In genomic region chr2:169509230-169509917, GRCh38 we compare ENCODE assay signal across 13 cellular contexts. TPM values are rescaled to one million over a fixed set of nuclear protein-coding genes. Genes with fewer than 3 reads are reported as not detected.
DNase-seq lines count a peak whose midpoint lies in the region; TF ChIP-seq lines count a peak whose summit lies in the region.
"Had no signal": no experiment of that assay in that cellular context is flagged by ENCODE, and none has a peak within 500 bp of the region (broad histone marks: within the 10 kb centered on the region; RNA-seq: fewer than 3 reads in every experiment).

Gene KLHL41, plus strand, starts transcription at chr2:169509702. Its CDS starts 77 bp downstream, at chr2:169509779.

- H3K27ac ChIP-seq in A673 (ENCODE audit: low read depth, low read length, poor library complexity, severe bottlenecking) (no peak within 1 kb of the TSS), transverse colon (no peak within 1 kb of the TSS)

- no peaks in the 10 kb centered on the region for H3K9me3 ChIP-seq in A673 (ENCODE audit: low read depth, low read length, poor library complexity, severe bottlenecking)
- H3K9me3 ChIP-seq in transverse colon = no peaks in the 10 kb centered on the region

- H3K27me3 Mint-ChIP-seq in endothelial cell (ENCODE audit: unreplicated experiment) = no peaks in the 10 kb centered on the region
- H3K27me3 Mint-ChIP-seq: activated B cell treated with CpG ODN at 0.5 μM for 24 hours had no signal

- no peaks in the 10 kb centered on the region for H3K4me1 Mint-ChIP-seq in endothelial cell (ENCODE audit: unreplicated experiment)
- H3K4me1 Mint-ChIP-seq: activated B cell treated with CpG ODN at 0.5 μM for 24 hours had no signal

- CTCF ChIA-PET in A673 (lab: Charles Lee) = no interaction called here

- H3K36me3 ChIP-seq in A673 (ENCODE audit: insufficient read depth, low read length, poor library complexity, severe bottlenecking) = no peaks in the 10 kb centered on the region
- H3K36me3 ChIP-seq in transverse colon = no peaks in the 10 kb centered on the region

- no peak within 1 kb of the TSS for H3K4me3 Mint-ChIP-seq in endothelial cell (ENCODE audit: unreplicated experiment)
- H3K4me3 Mint-ChIP-seq: activated B cell treated with CpG ODN at 0.5 μM for 24 hours had no signal

- DNase-seq in A673 (ENCODE audit: low spot score) = peak; percentile 9
- DNase-seq in NCI-H146 (lab: John Stamatoyannopoulos, UW) = peak; percentile 65
- peak; percentile 51 for DNase-seq in cardiac fibroblast (ENCODE audit: low read depth in 2 of 2)
- peak; percentile 25 for DNase-seq in iPS-NIHi11 (ENCODE audit: low spot score)
- no peak for DNase-seq in SW480 (ENCODE audit: low spot score)
- DNase-seq in endothelial cell (ENCODE audit: low spot score) = no peak
- no peak for DNase-seq in NCI-H2171 treated with DMSO at 0.1 percent for 48 hours (lab: John Stamatoyannopoulos, UW)
- no peak for DNase-seq in transverse colon
- DNase-seq: activated B cell treated with CpG ODN at 0.5 μM for 24 hours; activated naive CD4-positive, alpha-beta T cell; AML-193; left colon; retina had no signal

- intact Hi-C loops in A673 (cut with micrococcal nuclease; ENCODE audit: unreplicated experiment) (no loop called here), transverse colon (cut with DNase I; ENCODE audit: low total_unique reads) (no loop called here)

- H3K27me3 ChIP-seq in A673 (replicated peaks; ENCODE audit: insufficient read depth, low read depth, low read length, poor library complexity) (no peaks in the 10 kb centered on the region), transverse colon (no peaks in the 10 kb centered on the region)

- no peaks in the 10 kb centered on the region for H3K9me3 Mint-ChIP-seq in endothelial cell (ENCODE audit: unreplicated experiment)
- H3K9me3 Mint-ChIP-seq: activated B cell treated with CpG ODN at 0.5 μM for 24 hours had no signal

- H3K4me1 ChIP-seq in A673 (ENCODE audit: insufficient read depth, low read length, poor library complexity, severe bottlenecking) = peaks cover 4% of the 10 kb centered on the region
- peaks cover 0 to 9% (median 4%) of the 10 kb centered on the region in 4 donors for H3K4me1 ChIP-seq in transverse colon

- H3K4me3 ChIP-seq in A673 (ENCODE audit: low read depth, low read length, poor library complexity, severe bottlenecking) = no peak within 1 kb of the TSS
- H3K4me3 ChIP-seq in cardiac fibroblast (replicated peaks in 1 of 2; ENCODE audit: low read depth in 2 of 2, low read length in 2 of 2) = no peak within 1 kb of the TSS
- H3K4me3 ChIP-seq in transverse colon = no peak within 1 kb of the TSS

- TF ChIP-seq CTCF in A673 (conservative IDR thresholded peaks at IDR 0.05; ENCODE audit: low read depth, low read length) (no peak), cardiac fibroblast (IDR thresholded peaks at IDR 0.05; ENCODE audit: low read depth, low read length) (no peak), endothelial cell (IDR thresholded peaks at IDR 0.05; ENCODE audit: unreplicated experiment) (no peak), transverse colon (IDR thresholded peaks at IDR 0.05) (no peak)

- H3K27ac Mint-ChIP-seq in endothelial cell (ENCODE audit: unreplicated experiment) = no peak within 1 kb of the TSS
- H3K27ac Mint-ChIP-seq: activated B cell treated with CpG ODN at 0.5 μM for 24 hours had no signal

- no TSS peak for BruUV-seq in A673 (replicated peaks; lab: Mats Ljungman, UMichigan)

- no peak for TF ChIP-seq EP300 in transverse colon (IDR thresholded peaks at IDR 0.05; ENCODE audit: low read depth)

- TF ChIP-seq POLR2A in transverse colon (IDR thresholded peaks at IDR 0.05) = no peak

- POLR2A ChIA-PET in A673 (lab: Charles Lee; ENCODE audit: low non-redundant PET) = no interaction called here

- H3K36me3 Mint-ChIP-seq in endothelial cell (ENCODE audit: low read depth, unreplicated experiment) = peaks cover 2% of the 10 kb centered on the region

- in situ Hi-C loops in transverse colon (cut with MboI; ENCODE audit: low pct_ligation_motif_present in 1 of 4, low pct_unique_long_range_greater_than_20kb in 1 of 4, low sequenced_read_pairs in 3 of 4) = no loop called here

- WGBS in transverse colon (ENCODE audit: low coverage in 1 of 2), 2 donors = 80 to 85% methylated on average over 1 to 4 of the region's 4 CpGs

RNA-seq across cellular contexts. Expression of gene KLHL41, which starts in this region (rescaled TPM):
- total RNA-seq in A673 (2021) (0.34 and 0.63 TPM in 2 replicates), endothelial cell (ENCODE audit: unreplicated experiment) (0.10 TPM), transverse colon (1 to 10 TPM in 2 of 4 donors, not detected in 2; 1.1 to 3.4 TPM)

Comparison
In these comparisons a context has a peak if more than half of its experiments do, and no peak if none do; other contexts are left out.
1. Peak in DNase-seq in A673; RNA of the gene not detected or under 1 TPM.
2. DNase-seq: peak in NCI-H146 (single experiment), cardiac fibroblast (2 of 2) and iPS-NIHi11 (single experiment); none in SW480 (single experiment), endothelial cell (single experiment), NCI-H2171 treated with DMSO at 0.1 percent for 48 hours (single experiment) and transverse colon (single experiment).